Comparison of ENCODE assay signal across 16 cellular contexts in genomic region chr14:31950331-31950730, GRCh38.
DNase-seq lines count a peak whose midpoint lies in the region; ATAC-seq, FAIRE-seq and TF ChIP-seq lines count a peak whose summit lies in the region.
"Had no signal": no experiment of that assay in that cellular context is flagged by ENCODE, and none has a peak within 500 bp of the region (broad histone marks: within the 10 kb centered on the region; RNA-seq: fewer than 3 reads in every experiment).

No MANE protein-coding gene starts in this region.

- no peaks in the 10 kb centered on the region for H4K20me1 ChIP-seq in astrocyte (ENCODE audit: insufficient read depth, low read length)
- H4K20me1 ChIP-seq in keratinocyte (ENCODE audit: control insufficient read depth, extremely low read depth, insufficient read depth, low read length): no peaks in the 10 kb centered on the region
- no peaks in the 10 kb centered on the region for H4K20me1 ChIP-seq in smooth muscle cell (ENCODE audit: low read depth)

- H3K9me3 ChIP-seq in heart left ventricle (no peaks in the 10 kb centered on the region), astrocyte (ENCODE audit: insufficient read depth, low read depth, low read length) (no peaks in the 10 kb centered on the region), keratinocyte (ENCODE audit: control insufficient read depth, low read depth, low read length) (no peaks in the 10 kb centered on the region), smooth muscle cell (replicated peaks; ENCODE audit: low read depth) (no peaks in the 10 kb centered on the region), gastroesophageal sphincter (no peaks in the 10 kb centered on the region)

- dilution Hi-C loops in keratinocyte (cut with MboI; ENCODE audit: extremely low pct_ligation_motif_present, low sequenced_read_pairs): no loop called here

- intact Hi-C loops in heart left ventricle (cut with DNase I): loop anchor here in 1 of 10 donors (10.0 kb wide), 1 partner anchor 414 kb away; no protein-coding TSS in a partner anchor
- intact Hi-C loops in left ventricle myocardium superior (cut with micrococcal nuclease): no loop called here

- no peak overlapping the region for H3K4me3 Mint-ChIP-seq in astrocyte (ENCODE audit: unreplicated experiment)
- H3K4me3 Mint-ChIP-seq: activated naive CD8-positive, alpha-beta T cell; natural killer cell had no signal

- FAIRE-seq in astrocyte (lab: Jason Lieb, UNC) (no peak), keratinocyte (lab: Jason Lieb, UNC) (no peak)
- FAIRE-seq: urothelium cell line had no signal

- H2AFZ ChIP-seq in astrocyte (ENCODE audit: low read depth, low read length): peak overlapping the region; percentile 55
- no peak overlapping the region for H2AFZ ChIP-seq in keratinocyte (ENCODE audit: control insufficient read depth, low read length)
- H2AFZ ChIP-seq in smooth muscle cell (ENCODE audit: low read depth): peak overlapping the region; percentile 9

- no peak for TF ChIP-seq POLR2A in heart left ventricle (IDR thresholded peaks at IDR 0.05)
- no peak for TF ChIP-seq POLR2A in gastroesophageal sphincter (IDR thresholded peaks at IDR 0.05)

- 55 to 75% (median 63%) methylated on average over 7 of the region's 7 CpGs for WGBS in heart left ventricle, 4 donors
- 65% methylated on average over 7 of the region's 7 CpGs for WGBS in smooth muscle cell (ENCODE audit: low lambda C conversion rate)
- 58 to 60% methylated on average over 1 to 4 of the region's 7 CpGs for WGBS in gastroesophageal sphincter (ENCODE audit: low coverage in 1 of 2), 2 donors

- H3K9ac ChIP-seq in astrocyte (ENCODE audit: low read length): no peak overlapping the region
- H3K9ac ChIP-seq in keratinocyte (ENCODE audit: control insufficient read depth, extremely low read depth, insufficient read depth, low read length): peak overlapping the region; percentile 14
- no peak overlapping the region for H3K9ac ChIP-seq in smooth muscle cell (ENCODE audit: low read depth)

- ATAC-seq in heart left ventricle (peak in 1 of 4 donors; percentile 15), left ventricle myocardium superior (no peak), gastroesophageal sphincter (no peak)
- ATAC-seq: natural killer cell had no signal

- no peaks in the 10 kb centered on the region for H3K36me3 Mint-ChIP-seq in astrocyte (ENCODE audit: low read depth, unreplicated experiment)
- H3K36me3 Mint-ChIP-seq: activated naive CD8-positive, alpha-beta T cell; natural killer cell had no signal

- peak overlapping the region; percentile 67 for H3K4me2 ChIP-seq in astrocyte (ENCODE audit: low read length)
- no peak overlapping the region for H3K4me2 ChIP-seq in keratinocyte (ENCODE audit: control insufficient read depth, extremely low read depth, insufficient read depth, low read depth, low read length)
- peak overlapping the region; percentile 70 for H3K4me2 ChIP-seq in smooth muscle cell

- peaks cover 29% of the 10 kb centered on the region for H3K4me1 Mint-ChIP-seq in astrocyte (ENCODE audit: low read depth, unreplicated experiment)
- H3K4me1 Mint-ChIP-seq: natural killer cell had no signal

- H3K9me3 Mint-ChIP-seq in astrocyte (ENCODE audit: unreplicated experiment): no peaks in the 10 kb centered on the region

- H3K27me3 ChIP-seq in heart left ventricle (no peaks in the 10 kb centered on the region), astrocyte (ENCODE audit: insufficient read depth, low read length) (no peaks in the 10 kb centered on the region), keratinocyte (ENCODE audit: control insufficient read depth, extremely low read depth, insufficient read depth, low read length) (no peaks in the 10 kb centered on the region), smooth muscle cell (ENCODE audit: low read depth) (no peaks in the 10 kb centered on the region), gastroesophageal sphincter (no peaks in the 10 kb centered on the region)

- no peaks in the 10 kb centered on the region for H3K27me3 Mint-ChIP-seq in astrocyte (ENCODE audit: low read depth, unreplicated experiment)

- no peak for TF ChIP-seq CTCF in heart left ventricle (IDR thresholded peaks at IDR 0.05)
- no peak for TF ChIP-seq CTCF in astrocyte (IDR thresholded peaks at IDR 0.05; ENCODE audit: insufficient read depth, low read depth, low read length)
- no peak for TF ChIP-seq CTCF in keratinocyte (optimal IDR thresholded peaks at IDR 0.05 in 1 of 3, IDR thresholded peaks at IDR 0.05 in 1 of 3, conservative IDR thresholded peaks at IDR 0.05 in 1 of 3; ENCODE audit: extremely low read depth in 1 of 3, insufficient read depth in 2 of 3, low read length in 3 of 3)
- no peak for TF ChIP-seq CTCF in smooth muscle cell (IDR thresholded peaks at IDR 0.05; ENCODE audit: borderline replicate concordance, insufficient read depth, poor library complexity, severe bottlenecking)
- no peak for TF ChIP-seq CTCF in gastroesophageal sphincter (IDR thresholded peaks at IDR 0.05)

- H3K79me2 ChIP-seq in astrocyte (ENCODE audit: insufficient read depth, low read length) (no peaks in the 10 kb centered on the region), keratinocyte (ENCODE audit: control insufficient read depth, insufficient read depth, low read length) (no peaks in the 10 kb centered on the region), smooth muscle cell (ENCODE audit: low read depth) (no peaks in the 10 kb centered on the region)

- H3K27ac ChIP-seq in heart left ventricle (peak overlapping the region in 7 of 12 donors; percentile 26 to 75 (median 61)), astrocyte (ENCODE audit: low read depth, low read length) (no peak overlapping the region), keratinocyte (ENCODE audit: control insufficient read depth, insufficient read depth, low read length) (peak overlapping the region; percentile 76), smooth muscle cell (ENCODE audit: low read depth) (peak overlapping the region; percentile 72), gastroesophageal sphincter (no peak overlapping the region)

- TF ChIP-seq EP300 in gastroesophageal sphincter (IDR thresholded peaks at IDR 0.05): no peak

- H3K27ac Mint-ChIP-seq in astrocyte (ENCODE audit: unreplicated experiment): no peak overlapping the region
- H3K27ac Mint-ChIP-seq: activated naive CD8-positive, alpha-beta T cell; natural killer cell had no signal

- peaks cover 3% of the 10 kb centered on the region for H3K9me1 ChIP-seq in keratinocyte (ENCODE audit: control insufficient read depth, extremely low read depth, insufficient read depth, low read length)

- H3K4me1 ChIP-seq in heart left ventricle (peaks cover 0 to 27% (median 14%) of the 10 kb centered on the region in 12 donors), astrocyte (ENCODE audit: insufficient read depth, low read length) (peaks cover 15% of the 10 kb centered on the region), keratinocyte (ENCODE audit: control insufficient read depth, extremely low read depth, insufficient read depth, low read length) (peaks cover 53% of the 10 kb centered on the region), smooth muscle cell (ENCODE audit: low read depth) (peaks cover 19% of the 10 kb centered on the region), gastroesophageal sphincter (peaks cover 0 to 16% (median 10%) of the 10 kb centered on the region in 3 donors)

- no peak for DNase-seq in heart left ventricle
- no peak for DNase-seq in left ventricle myocardium superior
- DNase-seq in astrocyte (ENCODE audit: low read depth): no peak
- DNase-seq in keratinocyte (ENCODE audit: low read depth, low spot score): no peak
- no peak for DNase-seq in smooth muscle cell (lab: John Stamatoyannopoulos, UW; ENCODE audit: unreplicated experiment)
- DNase-seq in NK-92 (lab: John Stamatoyannopoulos, UW; ENCODE audit: unreplicated experiment): no peak
- no peak for DNase-seq in activated T-cell treated with anti-CD3 and anti-CD28 coated beads, Interleukin-2, amount 50 U/mL, for 48 hours
- DNase-seq: 8988T; activated CD8-positive, alpha-beta memory T cell treated with anti-CD3 and anti-CD28 coated beads for 24 hours; natural killer cell; NCI-H1105; NK-92 treated with Interleukin-12 subunit alpha and Interleukin-12 subunit beta, amount 100 ng/mL, for 24 hours; stimulated activated CD4-positive, alpha-beta T cell treated with anti-CD3 and anti-CD28 coated beads, Interleukin-12 subunit alpha, Interleukin-12 subunit beta, amount 100 ng/mL, for 4 hours had no signal

- H3F3A ChIP-seq in smooth muscle cell (ENCODE audit: low read depth): peaks cover 28% of the 10 kb centered on the region

- H3K4me3 ChIP-seq in heart left ventricle: no peak overlapping the region
- no peak overlapping the region for H3K4me3 ChIP-seq in astrocyte (ENCODE audit: insufficient read depth, low read depth, low read length)
- H3K4me3 ChIP-seq in keratinocyte (ENCODE audit: control insufficient read depth in 2 of 3, extremely low read depth in 1 of 3, insufficient read depth in 2 of 3, low read depth in 1 of 3, low read length in 3 of 3): no peak overlapping the region
- no peak overlapping the region for H3K4me3 ChIP-seq in smooth muscle cell
- no peak overlapping the region for H3K4me3 ChIP-seq in gastroesophageal sphincter

- H3K36me3 ChIP-seq in heart left ventricle (no peaks in the 10 kb centered on the region), astrocyte (ENCODE audit: insufficient read depth, low read length) (no peaks in the 10 kb centered on the region), keratinocyte (ENCODE audit: control insufficient read depth in 2 of 2, extremely low read depth in 1 of 2, insufficient read depth in 2 of 2, low read length in 2 of 2) (no peaks in the 10 kb centered on the region), smooth muscle cell (ENCODE audit: low read depth) (no peaks in the 10 kb centered on the region), gastroesophageal sphincter (no peaks in the 10 kb centered on the region)

Comparison
In these comparisons a context has a peak if more than half of its experiments do, and no peak if none do; other contexts are left out.
1. H3K27ac ChIP-seq: peak in heart left ventricle (7 of 12), keratinocyte (single experiment) and smooth muscle cell (single experiment); none in astrocyte (single experiment) and gastroesophageal sphincter (0 of 4).